Comparison of ENCODE assay signal across 8 cellular contexts in the genomic region with DNA sequence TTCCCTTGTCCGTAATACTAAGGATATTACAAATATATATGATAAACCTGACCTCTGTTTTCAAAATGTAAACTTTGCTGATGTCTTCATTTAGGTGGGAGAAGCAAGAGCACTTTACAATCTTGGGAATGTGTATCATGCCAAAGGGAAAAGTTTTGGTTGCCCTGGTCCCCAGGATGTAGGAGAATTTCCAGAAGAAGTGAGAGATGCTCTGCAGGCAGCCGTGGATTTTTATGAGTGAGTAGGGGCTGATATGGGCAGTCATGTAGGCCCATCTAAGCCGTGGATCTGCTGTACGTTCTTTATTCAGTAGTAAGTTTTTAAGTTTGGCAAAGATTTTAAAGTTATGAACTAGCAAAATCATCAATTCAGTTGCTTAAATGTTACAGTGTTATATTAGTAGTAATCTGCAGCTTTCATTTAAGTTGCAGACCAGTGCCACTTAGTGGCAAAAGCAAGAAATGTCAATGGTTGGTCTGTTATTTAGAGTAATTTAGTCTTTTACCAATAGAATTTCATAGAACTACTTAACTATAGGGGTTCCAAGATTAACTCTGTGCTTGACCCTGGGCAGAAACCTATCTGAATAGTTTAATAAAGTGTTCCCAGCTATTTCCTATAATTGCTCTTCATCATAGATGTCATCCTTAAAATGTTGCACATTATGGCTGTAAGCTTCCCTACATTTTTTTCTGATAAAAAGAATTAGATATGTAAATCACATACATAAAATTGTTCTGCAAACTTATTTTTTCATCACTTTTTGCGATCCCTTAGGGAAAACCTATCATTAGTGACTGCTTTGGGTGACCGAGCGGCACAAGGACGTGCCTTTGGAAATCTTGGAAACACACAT. TPM values are rescaled to one million over a fixed set of nuclear protein-coding genes. Genes with fewer than 3 reads are reported as not detected.
DNase-seq lines count a peak whose midpoint lies in the region; TF ChIP-seq lines count a peak whose summit lies in the region.

No MANE protein-coding gene starts in this region.

- no peak overlapping the region for H3K18ac ChIP-seq in H9 (ENCODE audit: insufficient read length, low read depth, low read length)

- no peak overlapping the region for H3K4me3 ChIP-seq in WI38 (ENCODE audit: low read depth, low read length)
- no peak overlapping the region for H3K4me3 ChIP-seq in foreskin fibroblast (ENCODE audit: low read depth in 1 of 2, low read length in 2 of 2)
- H3K4me3 ChIP-seq in osteoblast (ENCODE audit: insufficient read depth, low read length): no peak overlapping the region

- H4K5ac ChIP-seq in H9 (ENCODE audit: insufficient read length, low read depth, low read length): no peak overlapping the region

- TF ChIP-seq CTCF in H9 (conservative IDR thresholded peaks at IDR 0.05) (peak; percentile 85), WI38 (IDR thresholded peaks at IDR 0.05; ENCODE audit: low read depth, low read length) (peak; percentile 34; the same call in 1 of the 2 replicates), foreskin fibroblast (IDR thresholded peaks at IDR 0.05; ENCODE audit: low read depth, low read length) (peak; percentile 54), osteoblast (IDR thresholded peaks at IDR 0.05; ENCODE audit: extremely low read depth, low read depth, low read length) (peak; percentile 75)

- H2AK5ac ChIP-seq in H9 (ENCODE audit: insufficient read length, low read length): no peak overlapping the region

- H3K27ac Mint-ChIP-seq in H9: no peak overlapping the region

- H3K79me2 ChIP-seq in H9 (ENCODE audit: insufficient read depth, low read length) (no peaks in the 10 kb centered on the region), osteoblast (ENCODE audit: insufficient read depth, low read length) (peaks cover 23% of the 10 kb centered on the region)

- H3K4me3 Mint-ChIP-seq in H9: no peak overlapping the region

- no peak overlapping the region for H4K91ac ChIP-seq in H9 (ENCODE audit: insufficient read length, low read depth, low read length)

- H3K4me2 ChIP-seq in H9 (ENCODE audit: insufficient read depth, insufficient read length, low read length): no peak overlapping the region
- no peak overlapping the region for H3K4me2 ChIP-seq in osteoblast (ENCODE audit: insufficient read depth, low read length)

- DNase-seq in NCI-H510A treated with DMSO at 0.1 percent for 48 hours (lab: John Stamatoyannopoulos, UW): peak; percentile 41
- no peak for DNase-seq in NCI-H510A (lab: John Stamatoyannopoulos, UW)
- DNase-seq in H9: no peak
- peak; percentile 22 for DNase-seq in NCI-H2107 treated with DMSO at 0.1 percent for 48 hours (lab: John Stamatoyannopoulos, UW; ENCODE audit: unreplicated experiment)
- peak in 1 of 2 donors; percentile 78 for DNase-seq in foreskin fibroblast
- no peak for DNase-seq in osteoblast (ENCODE audit: insufficient read length, low spot score, missing footprints)
- no peak for DNase-seq in NCI-H2081 treated with DMSO at 0.1 percent for 48 hours (lab: John Stamatoyannopoulos, UW)

- no peak overlapping the region for H3T11ph ChIP-seq in H9 (ENCODE audit: low read length)

- H3K9ac ChIP-seq in H9 (ENCODE audit: extremely low read depth, insufficient read length, low read length): no peak overlapping the region

- H3K23ac ChIP-seq in H9 (ENCODE audit: insufficient read length, low read depth, low read length): no peak overlapping the region

- no peak overlapping the region for H3K4ac ChIP-seq in H9 (ENCODE audit: low read depth, low read length)

- no peak overlapping the region for H3K27ac ChIP-seq in H9 (ENCODE audit: insufficient read length, low read depth, low read length)
- H3K27ac ChIP-seq in osteoblast (ENCODE audit: low read depth, low read length): no peak overlapping the region

- peaks cover 8% of the 10 kb centered on the region for H3K36me3 ChIP-seq in osteoblast (ENCODE audit: insufficient read depth, low read length)

- no peaks in the 10 kb centered on the region for H3K23me2 ChIP-seq in H9 (ENCODE audit: insufficient read length, low read depth, low read length, poor library complexity, severe bottlenecking)

- WGBS in H9 (ENCODE audit: extremely low coverage, insufficient read length, low lambda C conversion rate): no CpG with 5 or more reads among the region's 8 CpGs

- no peak overlapping the region for H3K14ac ChIP-seq in H9 (ENCODE audit: insufficient read depth, low read length)

- H3K27me3 ChIP-seq in H9 (ENCODE audit: insufficient read depth, low read length) (no peaks in the 10 kb centered on the region), osteoblast (ENCODE audit: insufficient read depth, low read length) (no peaks in the 10 kb centered on the region)

- H3K4me1 Mint-ChIP-seq in H9: peaks cover 5 to 6% of the 10 kb centered on the region in 2 experiments; a peak in 3 of 4 replicates

- no peak overlapping the region for H3K56ac ChIP-seq in H9 (ENCODE audit: insufficient read length, low read depth, low read length)

- H3K79me1 ChIP-seq in H9 (ENCODE audit: insufficient read depth, low read depth, low read length, poor library complexity, severe bottlenecking): no peaks in the 10 kb centered on the region

- H3K9me3 Mint-ChIP-seq in H9: no peaks in the 10 kb centered on the region

- no peak overlapping the region for H2AFZ ChIP-seq in H9 (ENCODE audit: low read length)
- no peak overlapping the region for H2AFZ ChIP-seq in osteoblast (ENCODE audit: low read length)

- H2BK5ac ChIP-seq in H9 (ENCODE audit: insufficient read length, low read length): no peak overlapping the region

- H2BK15ac ChIP-seq in H9 (ENCODE audit: low read depth, low read length): no peak overlapping the region

- H4K20me1 ChIP-seq in H9 (ENCODE audit: control insufficient read depth, insufficient read depth, insufficient read length): no peaks in the 10 kb centered on the region
- no peaks in the 10 kb centered on the region for H4K20me1 ChIP-seq in osteoblast (ENCODE audit: insufficient read depth, low read length)

- no peak overlapping the region for H2BK20ac ChIP-seq in H9 (ENCODE audit: low read depth, low read length, poor library complexity, severe bottlenecking)

- H3K36me3 Mint-ChIP-seq in H9 (ENCODE audit: insufficient read depth in 1 of 3, low read depth in 3 of 3): no peaks in the 10 kb centered on the region; a peak in 2 of 7 replicates

- no peak overlapping the region for H4K8ac ChIP-seq in H9 (replicated peaks; ENCODE audit: insufficient read length, low read depth, low read length)

- H3K4me1 ChIP-seq in H9 (ENCODE audit: insufficient read depth, low read length) (no peaks in the 10 kb centered on the region), osteoblast (ENCODE audit: insufficient read depth, low read length) (peaks cover 3% of the 10 kb centered on the region)

- no peaks in the 10 kb centered on the region for H3K27me3 Mint-ChIP-seq in H9 (ENCODE audit: low read depth)

- H3K9me3 ChIP-seq in H9 (ENCODE audit: control insufficient read depth, low read depth, low read length): no peaks in the 10 kb centered on the region
- no peaks in the 10 kb centered on the region for H3K9me3 ChIP-seq in osteoblast (ENCODE audit: low read depth, low read length)

- H2BK120ac ChIP-seq in H9 (ENCODE audit: low read depth, low read length, poor library complexity, severe bottlenecking): no peak overlapping the region

- H2BK12ac ChIP-seq in H9 (ENCODE audit: insufficient read length, low read depth, low read length): no peak overlapping the region

RNA-seq across cellular contexts. Expression of a gene that starts 21.3 kb away (rescaled TPM):
- total RNA-seq in H9 (2021) (5.2 and 6.4 TPM in 2 replicates), osteoblast (21.4 and 21.8 TPM in 2 replicates)

RNA-seq across cellular contexts. Expression of a gene that starts 41.2 kb away (rescaled TPM):
- total RNA-seq in H9 (2021) (not detected in 2 replicates), osteoblast (not detected in 2 replicates)

Comparison
In these comparisons a context has a peak if more than half of its experiments do, and no peak if none do; other contexts are left out.
1. DNase-seq: peak in NCI-H510A treated with DMSO at 0.1 percent for 48 hours (single experiment) and NCI-H2107 treated with DMSO at 0.1 percent for 48 hours (single experiment); none in NCI-H510A (single experiment), H9 (single experiment), osteoblast (single experiment) and NCI-H2081 treated with DMSO at 0.1 percent for 48 hours (single experiment).
2. CTCF ChIP-seq: peak in every context shown above with its lines; median percentile 85 in H9; 75 in osteoblast; 54 in foreskin fibroblast; 34 in WI38.